1 cellular context compared by ENCODE assay signal in genomic region chr1:235342039-235342438, GRCh38.
TF ChIP-seq lines count a peak whose summit lies in the region.

No MANE protein-coding gene starts in this region.

TF ChIP-seq in GM23338, 12 proteins besides CTCF, POLR2A, EP300 and RAD21 (continued from another document):
- TF ChIP-seq ZNF462 (CRISPR knock-in tag; IDR thresholded peaks at IDR 0.05) (no peak), JUNB (IDR thresholded peaks at IDR 0.05; ENCODE audit: unreplicated experiment) (no peak), REST (IDR thresholded peaks at IDR 0.05; ENCODE audit: unreplicated experiment) (no peak)
